ENCODE assay signal across 8 cellular contexts in the genomic region with DNA sequence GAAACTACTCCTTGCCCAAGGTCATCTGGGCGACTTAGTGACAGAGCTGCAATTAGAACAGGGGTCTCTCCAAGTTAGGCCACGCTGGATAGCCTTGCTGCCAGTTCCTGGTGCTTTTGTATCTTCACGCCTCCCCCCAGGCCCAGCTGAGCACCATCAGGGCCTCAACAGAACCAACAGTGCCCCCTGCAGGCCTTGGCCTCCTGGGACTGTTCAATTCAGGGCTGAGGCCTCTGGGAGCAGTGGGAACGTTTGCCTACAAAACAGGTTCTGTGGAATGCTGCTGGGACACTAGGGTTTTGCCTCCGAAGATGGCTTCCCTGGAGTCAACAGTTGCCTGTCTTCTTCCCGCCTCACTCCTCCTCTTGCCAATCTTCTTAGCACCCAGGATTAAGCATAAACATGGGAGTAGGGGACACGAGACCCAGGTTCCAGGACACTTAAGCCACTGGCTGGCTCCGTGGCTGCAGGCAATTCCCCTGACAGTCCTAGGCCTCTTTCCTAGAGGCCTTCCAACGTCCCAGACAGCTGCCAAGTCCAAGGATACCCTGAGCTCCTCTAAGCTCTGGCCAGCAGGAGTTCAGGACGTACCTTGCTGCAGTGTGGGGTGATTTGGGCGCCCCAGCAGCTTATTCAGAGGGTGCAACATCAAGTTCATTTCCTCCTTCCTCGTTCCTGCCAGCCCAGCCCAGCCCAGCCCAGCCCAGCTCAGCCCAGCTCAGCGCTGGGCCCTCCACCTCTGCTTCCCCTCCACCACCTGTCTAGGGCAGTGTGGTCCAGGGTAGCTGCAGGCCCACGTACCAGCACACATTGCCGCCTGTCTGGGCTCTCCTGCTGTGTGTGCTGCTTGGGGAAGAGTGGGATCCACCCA.
DNase-seq lines count a peak whose midpoint lies in the region; ATAC-seq and TF ChIP-seq lines count a peak whose summit lies in the region.

No MANE protein-coding gene starts in this region.

- no peak overlapping the region for H3K27ac Mint-ChIP-seq in activated CD4-positive, alpha-beta T cell treated with anti-CD3 and anti-CD28 coated beads for 36 hours
- no peak overlapping the region for H3K27ac Mint-ChIP-seq in naive thymus-derived CD8-positive, alpha-beta T cell
- peak overlapping the region; percentile 57 for H3K27ac Mint-ChIP-seq in type B pancreatic cell

- peak; percentile 34 for DNase-seq in MV-4-11 (lab: John Stamatoyannopoulos, UW)
- peak; percentile 78 for DNase-seq in activated CD4-positive, alpha-beta T cell treated with anti-CD3 and anti-CD28 coated beads for 36 hours
- DNase-seq in effector CD8-positive, alpha-beta T cell (lab: John Stamatoyannopoulos, UW): peak; percentile 3
- DNase-seq in naive thymus-derived CD8-positive, alpha-beta T cell: peak in 9 of 10 donors; percentile 19 to 72 (median 44)
- no peak for DNase-seq in type B pancreatic cell (ENCODE audit: extremely low spot score, unreplicated experiment)
- DNase-seq in EL: no peak

- H3K36me3 Mint-ChIP-seq in activated CD4-positive, alpha-beta T cell treated with anti-CD3 and anti-CD28 coated beads for 36 hours (ENCODE audit: low read depth): no peaks in the 10 kb centered on the region
- H3K36me3 Mint-ChIP-seq in naive thymus-derived CD8-positive, alpha-beta T cell: no peaks in the 10 kb centered on the region
- H3K36me3 Mint-ChIP-seq in type B pancreatic cell: no peaks in the 10 kb centered on the region

- POLR2A ChIA-PET in activated CD4-positive, alpha-beta T cell treated with anti-CD3 and anti-CD28 coated beads for 36 hours (lab: Charles Lee): no interaction called here
- POLR2A ChIA-PET in naive thymus-derived CD8-positive, alpha-beta T cell (lab: Charles Lee): no interaction called here

- CTCF ChIA-PET in activated CD4-positive, alpha-beta T cell treated with anti-CD3 and anti-CD28 coated beads for 36 hours (lab: Charles Lee): interaction anchor here (0.5 to 2.7 kb wide), 8 partner anchors 9 to 700 kb away, joined by 3 to 12 read pairs (median 3); no protein-coding TSS in a partner anchor

- H3K4me3 Mint-ChIP-seq in activated CD4-positive, alpha-beta T cell treated with anti-CD3 and anti-CD28 coated beads for 36 hours: no peak overlapping the region
- H3K4me3 Mint-ChIP-seq in naive thymus-derived CD8-positive, alpha-beta T cell: no peak overlapping the region
- no peak overlapping the region for H3K4me3 Mint-ChIP-seq in type B pancreatic cell

- intact Hi-C loops in activated CD4-positive, alpha-beta T cell treated with anti-CD3 and anti-CD28 coated beads for 36 hours (cut with DNase I, micrococcal nuclease): loop anchor here (1.0 to 10.0 kb wide), 4 partner anchors 219 to 528 kb away; partner anchors contain the start of gene SDK2 (in 1 of the 2)

- ATAC-seq in activated CD4-positive, alpha-beta T cell treated with anti-CD3 and anti-CD28 coated beads for 36 hours: peak; percentile 72
- ATAC-seq in naive thymus-derived CD8-positive, alpha-beta T cell: peak in 1 of 2 donors; percentile 65
- no peak for ATAC-seq in HG03354 (IDR thresholded peaks at IDR 0.05; ENCODE audit: poor library complexity, severe bottlenecking, unreplicated experiment)

- peaks cover 4% of the 10 kb centered on the region for H3K27me3 Mint-ChIP-seq in activated CD4-positive, alpha-beta T cell treated with anti-CD3 and anti-CD28 coated beads for 36 hours
- H3K27me3 Mint-ChIP-seq in naive thymus-derived CD8-positive, alpha-beta T cell: peaks cover 0 to 4% (median 3%) of the 10 kb centered on the region in 5 donors
- H3K27me3 Mint-ChIP-seq in type B pancreatic cell: peaks cover 9% of the 10 kb centered on the region

- no peaks in the 10 kb centered on the region for H3K4me1 Mint-ChIP-seq in activated CD4-positive, alpha-beta T cell treated with anti-CD3 and anti-CD28 coated beads for 36 hours
- H3K4me1 Mint-ChIP-seq in naive thymus-derived CD8-positive, alpha-beta T cell: peaks cover 0 to 4% (median 3%) of the 10 kb centered on the region in 4 donors
- peaks cover 4% of the 10 kb centered on the region for H3K4me1 Mint-ChIP-seq in type B pancreatic cell (ENCODE audit: unreplicated experiment)

- peaks cover 5% of the 10 kb centered on the region for H3K9me3 Mint-ChIP-seq in activated CD4-positive, alpha-beta T cell treated with anti-CD3 and anti-CD28 coated beads for 36 hours (ENCODE audit: low read depth)
- H3K9me3 Mint-ChIP-seq in naive thymus-derived CD8-positive, alpha-beta T cell: peaks cover 0 to 6% (median 0%) of the 10 kb centered on the region in 9 donors
- H3K9me3 Mint-ChIP-seq in type B pancreatic cell: peaks cover 8% of the 10 kb centered on the region

- TF ChIP-seq CTCF in GM12872 (IDR thresholded peaks at IDR 0.05; ENCODE audit: insufficient read depth, low read depth, low read length) (peak; percentile 66), type B pancreatic cell (conservative IDR thresholded peaks at IDR 0.05) (peak; percentile 78)

Comparison
In these comparisons a context has a peak if more than half of its experiments do, and no peak if none do; other contexts are left out.
1. DNase-seq: peak in MV-4-11 (single experiment), activated CD4-positive, alpha-beta T cell treated with anti-CD3 and anti-CD28 coated beads for 36 hours (single experiment), effector CD8-positive, alpha-beta T cell (single experiment) and naive thymus-derived CD8-positive, alpha-beta T cell (9 of 10); none in type B pancreatic cell (single experiment) and EL (single experiment).